Comparison of ENCODE assay signal across 9 cellular contexts in the genomic region with DNA sequence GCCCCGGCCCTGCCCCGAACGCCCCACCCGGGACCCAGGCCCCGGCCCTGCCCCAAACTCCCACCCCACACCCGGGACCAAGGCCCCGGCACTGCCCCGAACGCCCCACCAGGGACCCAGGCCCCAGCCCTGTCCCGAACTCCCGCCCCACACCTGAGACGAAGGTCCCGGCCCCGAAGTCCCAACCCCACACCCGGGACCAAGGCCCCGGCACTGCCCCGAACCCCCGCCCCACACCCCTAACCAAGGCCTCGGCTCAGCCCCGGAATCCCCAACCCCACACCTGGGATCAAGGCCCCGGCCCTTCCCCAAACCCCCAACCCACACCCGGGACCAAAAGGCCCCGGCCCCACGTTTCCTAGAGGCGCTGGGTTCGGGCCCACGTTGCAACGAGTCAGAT. TPM values are rescaled to one million over a fixed set of nuclear protein-coding genes. Genes with fewer than 3 reads are reported as not detected.
DNase-seq lines count a peak whose midpoint lies in the region; ATAC-seq and TF ChIP-seq lines count a peak whose summit lies in the region.
"Had no signal": no experiment of that assay in that cellular context is flagged by ENCODE, and none has a peak within 500 bp of the region (broad histone marks: within the 10 kb centered on the region; RNA-seq: fewer than 3 reads in every experiment).

No MANE protein-coding gene starts in this region.

- no peaks in the 10 kb centered on the region for H3K9me3 Mint-ChIP-seq in natural killer cell

- peak overlapping the region; percentile 81 for H3K4me3 Mint-ChIP-seq in natural killer cell

- ATAC-seq in body of pancreas: no peak
- no peak for ATAC-seq in natural killer cell
- no peak for ATAC-seq in esophagus mucosa
- no peak for ATAC-seq in GM19035 (IDR thresholded peaks at IDR 0.05; ENCODE audit: unreplicated experiment)

- H3K36me3 ChIP-seq in body of pancreas (replicated peaks in 1 of 2; ENCODE audit: insufficient read depth in 1 of 2, low read depth in 2 of 2): no peaks in the 10 kb centered on the region

- DNase-seq in Jurkat, Clone E6-1 (ENCODE audit: low read depth, low spot score): no peak
- peak in 1 of 4 donors; percentile 24 for DNase-seq in body of pancreas
- DNase-seq in natural killer cell: no peak
- DNase-seq in foreskin melanocyte: no peak
- no peak for DNase-seq in NCI-H510A (lab: John Stamatoyannopoulos, UW)
- DNase-seq: COR-L47 had no signal

- no peak for TF ChIP-seq POLR2A in body of pancreas (IDR thresholded peaks at IDR 0.05)

- TF ChIP-seq CTCF in 22Rv1 (IDR thresholded peaks at IDR 0.05): no peak
- no peak for TF ChIP-seq CTCF in body of pancreas (IDR thresholded peaks at IDR 0.05)
- TF ChIP-seq CTCF in natural killer cell (IDR thresholded peaks at IDR 0.05): no peak

- intact Hi-C loops in body of pancreas (cut with DNase I) (loop anchor here (10.0 kb wide), 1 partner anchor 52 kb away; a partner anchor contains a TSS), natural killer cell (cut with micrococcal nuclease) (no loop called here)

- H3K4me3 ChIP-seq in Jurkat, Clone E6-1 (ENCODE audit: low read length): peak overlapping the region; percentile 64; the same call in 1 of the 2 replicates
- H3K4me3 ChIP-seq in body of pancreas: no peak overlapping the region

- no peaks in the 10 kb centered on the region for H3K9me3 ChIP-seq in body of pancreas

- peak overlapping the region; percentile 15; the same call in 1 of the 2 replicates for H3K27ac ChIP-seq in 22Rv1
- H3K27ac ChIP-seq in body of pancreas: peak overlapping the region in 3 of 4 donors; percentile 79 to 92 (median 91)

- H3K27me3 ChIP-seq in body of pancreas: no peaks in the 10 kb centered on the region

- peaks cover 25% of the 10 kb centered on the region for H3K4me1 ChIP-seq in body of pancreas

- 81 to 100% methylated on average over 1 to 18 of the region's 28 CpGs for WGBS in body of pancreas, 2 donors

- H3K27me3 Mint-ChIP-seq in natural killer cell (ENCODE audit: low read depth in 2 of 2): no peaks in the 10 kb centered on the region

- H3K4me1 Mint-ChIP-seq in natural killer cell: peaks cover 16 to 33% of the 10 kb centered on the region in 2 donors

- H3K27ac Mint-ChIP-seq in natural killer cell: peak overlapping the region; percentile 84 to 85

- H3K36me3 Mint-ChIP-seq in natural killer cell: no peaks in the 10 kb centered on the region

RNA-seq across cellular contexts. Expression of a gene that starts 1.1 kb away (rescaled TPM):
- 28.9 TPM for polyA plus RNA-seq in Jurkat, Clone E6-1 (2012; ENCODE audit: insufficient read depth, insufficient read length)
- total RNA-seq in body of pancreas: 10 to 100 TPM; 41.0 to 61.6 TPM
- 10 to 100 TPM; 75.5 to 95.4 (median 90.2) TPM for total RNA-seq in natural killer cell
- 78.9 TPM for total RNA-seq in esophagus mucosa

RNA-seq across cellular contexts. Expression of a gene that starts 55.6 kb away (rescaled TPM):
- polyA plus RNA-seq in Jurkat, Clone E6-1 (2012; ENCODE audit: insufficient read depth, insufficient read length): 155 TPM
- total RNA-seq in body of pancreas (10 to 100 TPM in 1 of 2 donors, 1 to 10 TPM in 1; 8.3 to 20.4 TPM), natural killer cell (10 to 100 TPM; 53.9 to 99.6 (median 72.5) TPM), esophagus mucosa (29.6 TPM)
